19 cellular contexts compared by ENCODE assay signal in genomic region chr3:107983247-107983646, GRCh38.
DNase-seq lines count a peak whose midpoint lies in the region; ATAC-seq, FAIRE-seq and TF ChIP-seq lines count a peak whose summit lies in the region.
"Had no signal": no experiment of that assay in that cellular context is flagged by ENCODE, and none has a peak within 500 bp of the region (broad histone marks: within the 10 kb centered on the region; RNA-seq: fewer than 3 reads in every experiment).

No MANE protein-coding gene starts in this region.

- intact Hi-C loops in mucosa of descending colon (cut with DNase I, micrococcal nuclease), result no loop called here
- intact Hi-C loops in left cardiac atrium (cut with DNase I), result no loop called here

- H3K14ac ChIP-seq in H1 (ENCODE audit: insufficient read length), result no peak overlapping the region

- TF ChIP-seq POLR2A in H1 (IDR thresholded peaks at IDR 0.05; ENCODE audit: control extremely low read depth in 1 of 2, low read depth in 2 of 2, low read length in 2 of 2), result no peak
- TF ChIP-seq POLR2A in GM12892 (IDR thresholded peaks at IDR 0.05; ENCODE audit: low read depth, low read length), result no peak

- H2BK15ac ChIP-seq in H1 (ENCODE audit: low read length), result no peak overlapping the region

- H3K79me2 ChIP-seq in H1 (ENCODE audit: control insufficient read depth in 1 of 2, insufficient read depth in 2 of 2, low read length in 2 of 2), result no peaks in the 10 kb centered on the region

- no peaks in the 10 kb centered on the region for H3K9me3 Mint-ChIP-seq in osteocyte (ENCODE audit: unreplicated experiment)

- no peak overlapping the region for H3K4ac ChIP-seq in H1 (replicated peaks; ENCODE audit: insufficient read length, low read depth, low read length)

- 97% methylated on average over 3 of the region's 3 CpGs; no CpG with 5 or more reads in 1 of the 2 experiments for WGBS in H1 (ENCODE audit: extremely low coverage in 1 of 2, insufficient coverage in 1 of 2, insufficient read length in 1 of 2, insufficient replicate concordance in 2 of 2, low coverage in 1 of 2, low lambda C conversion rate in 2 of 2, missing lambda C conversion rate in 1 of 2), 2 experiments

- H3K27ac Mint-ChIP-seq in osteocyte (ENCODE audit: unreplicated experiment), result no peak overlapping the region
- H3K27ac Mint-ChIP-seq: CD4-positive, CD25-positive, alpha-beta regulatory T cell had no signal

- peaks cover 30% of the 10 kb centered on the region for H3K4me1 ChIP-seq in BE2C
- peaks cover 0 to 5% (median 0%) of the 10 kb centered on the region in 4 experiments; a peak in 1 of 7 replicates for H3K4me1 ChIP-seq in H1 (replicated peaks in 1 of 4; ENCODE audit: control insufficient read depth in 3 of 4, insufficient read depth in 4 of 4, low read length in 3 of 4)
- peaks cover 13% of the 10 kb centered on the region for H3K4me1 ChIP-seq in mucosa of descending colon (ENCODE audit: low read depth)

- no peak overlapping the region for H2AK5ac ChIP-seq in H1 (ENCODE audit: low read depth, low read length)

- TF ChIP-seq CTCF in BE2C (IDR thresholded peaks at IDR 0.05; ENCODE audit: low read depth, low read length) (peak; percentile 32; the same call in 1 of the 2 replicates), GM12875 (IDR thresholded peaks at IDR 0.05; ENCODE audit: borderline replicate concordance, insufficient read depth, low read depth, low read length) (0 out of 2 replicates have a peak, but pooled peaks have one; percentile 10), WERI-Rb-1 (IDR thresholded peaks at IDR 0.05; ENCODE audit: low read depth, low read length) (peak; percentile 27; the same call in 1 of the 2 replicates), H1 (IDR thresholded peaks at IDR 0.05; ENCODE audit: control extremely low read depth in 1 of 3, insufficient read depth in 1 of 3, low read depth in 1 of 3, low read length in 3 of 3) (peak in 2 of 3 experiments; percentile 28 to 32; a peak in 3 of 4 replicates), osteocyte (IDR thresholded peaks at IDR 0.05) (no peak), mucosa of descending colon (IDR thresholded peaks at IDR 0.05) (no peak)

- no peak overlapping the region for H3K56ac ChIP-seq in H1 (replicated peaks; ENCODE audit: insufficient read length, low read depth, low read length)

- no peak overlapping the region for H4K8ac ChIP-seq in H1 (ENCODE audit: extremely low read depth, insufficient read depth, low read length)

- no peak overlapping the region for H2AFZ ChIP-seq in H1 (ENCODE audit: low read length)

- no peaks in the 10 kb centered on the region for H3K79me1 ChIP-seq in H1 (ENCODE audit: low read depth, low read length)

- H3K23me2 ChIP-seq in H1 (ENCODE audit: low read depth, low read length), result no peaks in the 10 kb centered on the region

- no peak for ATAC-seq in mucosa of descending colon
- ATAC-seq in left cardiac atrium, result no peak
- ATAC-seq: A549, SK-N-SH treated with all-trans-retinoic acid at 6 μM for 48 hours had no signal

- H3K27me3 ChIP-seq in BE2C, result no peaks in the 10 kb centered on the region
- H3K27me3 ChIP-seq in WERI-Rb-1 (ENCODE audit: insufficient read depth, low read depth, severe bottlenecking), result no peaks in the 10 kb centered on the region
- no peaks in the 10 kb centered on the region for H3K27me3 ChIP-seq in H1 (replicated peaks in 1 of 4; ENCODE audit: control insufficient read depth in 3 of 4, extremely low read depth in 1 of 4, insufficient read depth in 3 of 4, low read length in 3 of 4)
- H3K27me3 ChIP-seq: Peyer's patch had no signal

- no peaks in the 10 kb centered on the region for H3K36me3 ChIP-seq in BE2C
- H3K36me3 ChIP-seq in WERI-Rb-1, result no peaks in the 10 kb centered on the region
- H3K36me3 ChIP-seq in H1 (ENCODE audit: control insufficient read depth in 2 of 4, insufficient read depth in 4 of 4, low read length in 3 of 4), result no peaks in the 10 kb centered on the region
- no peaks in the 10 kb centered on the region for H3K36me3 ChIP-seq in mucosa of descending colon (ENCODE audit: low read depth)
- H3K36me3 ChIP-seq: Peyer's patch had no signal

- H3K9ac ChIP-seq in H1 (replicated peaks in 1 of 4; ENCODE audit: extremely low read depth in 1 of 4, low read depth in 3 of 4, low read length in 3 of 4), result no peak overlapping the region

- H2BK5ac ChIP-seq in H1 (ENCODE audit: low read depth, low read length), result no peak overlapping the region

- no peak overlapping the region for H3K4me3 Mint-ChIP-seq in osteocyte (ENCODE audit: unreplicated experiment)
- H3K4me3 Mint-ChIP-seq: CD4-positive, CD25-positive, alpha-beta regulatory T cell had no signal

- H3K4me3 ChIP-seq in BE2C (ENCODE audit: low read depth, low read length), result no peak overlapping the region
- no peak overlapping the region for H3K4me3 ChIP-seq in GM12875 (ENCODE audit: low read depth, low read length)
- H3K4me3 ChIP-seq in WERI-Rb-1 (ENCODE audit: low read depth, low read length), result no peak overlapping the region
- no peak overlapping the region for H3K4me3 ChIP-seq in H1 (ENCODE audit: extremely low read depth in 1 of 4, insufficient read depth in 2 of 4, low read depth in 3 of 4, low read length in 4 of 4)
- no peak overlapping the region for H3K4me3 ChIP-seq in mucosa of descending colon
- H3K4me3 ChIP-seq: A549, Peyer's patch had no signal

- no peak for TF ChIP-seq EP300 in H1 (IDR thresholded peaks at IDR 0.05; ENCODE audit: borderline replicate concordance in 1 of 2, low read depth in 2 of 2, low read length in 2 of 2)

- no peak overlapping the region for H3K4me2 ChIP-seq in H1 (ENCODE audit: insufficient read depth in 1 of 2, low read depth in 2 of 2, low read length in 2 of 2)
- H3K4me2 ChIP-seq: A549 had no signal

- peaks cover 3% of the 10 kb centered on the region for H3K27me3 Mint-ChIP-seq in osteocyte (ENCODE audit: unreplicated experiment)
- H3K27me3 Mint-ChIP-seq: CD4-positive, CD25-positive, alpha-beta regulatory T cell had no signal

- H2BK12ac ChIP-seq in H1 (ENCODE audit: low read depth, low read length), result no peak overlapping the region

- H2BK120ac ChIP-seq in H1 (replicated peaks; ENCODE audit: low read depth, low read length), result no peak overlapping the region

- no peak overlapping the region for H4K91ac ChIP-seq in H1 (replicated peaks; ENCODE audit: insufficient read length, low read length)

- H4K20me1 ChIP-seq in H1 (replicated peaks in 1 of 2; ENCODE audit: control insufficient read depth in 1 of 2, insufficient read depth in 2 of 2, low read length in 2 of 2), result no peaks in the 10 kb centered on the region

- FAIRE-seq in H1 (lab: Jason Lieb, UNC), result no peak
- FAIRE-seq in GM12892 (lab: Jason Lieb, UNC), result no peak
- FAIRE-seq: A549, GM19239 had no signal

- no peak overlapping the region for H3K18ac ChIP-seq in H1 (ENCODE audit: extremely low read depth, low read length)

- DNase-seq in BE2C (no peak), WERI-Rb-1 (no peak), H1 (ENCODE audit: low read depth in 1 of 2, low spot score in 2 of 2) (no peak), osteocyte (ENCODE audit: extremely low spot score, unreplicated experiment) (no peak), mucosa of descending colon (no peak), left cardiac atrium (no peak), GM12892 (ENCODE audit: insufficient read length) (no peak)
- DNase-seq: CD4-positive, CD25-positive, alpha-beta regulatory T cell; NCI-H1092 treated with DMSO at 0.1 percent for 48 hours; NCI-H146; NCI-H2029; NCI-H2227 treated with DMSO at 0.1 percent for 48 hours; NCI-H510A; NCI-H748 treated with DMSO at 0.1 percent for 48 hours; Peyer's patch had no signal

- H3K9me3 ChIP-seq in BE2C (no peaks in the 10 kb centered on the region), WERI-Rb-1 (ENCODE audit: severe bottlenecking) (no peaks in the 10 kb centered on the region), H1 (ENCODE audit: insufficient read depth in 2 of 2, low read depth in 1 of 2, low read length in 1 of 2) (no peaks in the 10 kb centered on the region), mucosa of descending colon (no peaks in the 10 kb centered on the region)
- H3K9me3 ChIP-seq: A549, Peyer's patch had no signal

- H3K4me1 Mint-ChIP-seq in osteocyte (ENCODE audit: unreplicated experiment), result peaks cover 17% of the 10 kb centered on the region

- CTCF ChIA-PET in H1 (lab: Charles Lee; ENCODE audit: partially characterized antibody), result interaction anchor here (1.8 kb wide), 1 partner anchor 11 kb away, joined by 3 read pairs; no protein-coding TSS in a partner anchor

- H3K27ac ChIP-seq in WERI-Rb-1, result no peak overlapping the region
- no peak overlapping the region for H3K27ac ChIP-seq in H1 (ENCODE audit: low read depth, low read length)
- H3K27ac ChIP-seq: A549, Peyer's patch had no signal

- H2BK20ac ChIP-seq in H1 (ENCODE audit: low read length), result no peak overlapping the region

- no peak overlapping the region for H3K23ac ChIP-seq in H1 (ENCODE audit: insufficient read length)

- no peaks in the 10 kb centered on the region for H3K36me3 Mint-ChIP-seq in osteocyte (ENCODE audit: unreplicated experiment)
- H3K36me3 Mint-ChIP-seq: CD4-positive, CD25-positive, alpha-beta regulatory T cell had no signal

- no peak overlapping the region for H4K5ac ChIP-seq in H1 (ENCODE audit: insufficient read length, low read depth, low read length)

- POLR2A ChIA-PET in H1 (lab: Charles Lee; ENCODE audit: partially characterized antibody), result no interaction called here

- TF ChIP-seq RAD21 in H1 (IDR thresholded peaks at IDR 0.05 in 1 of 2, conservative IDR thresholded peaks at IDR 0.05 in 1 of 2; ENCODE audit: low read depth in 2 of 2, low read length in 2 of 2), result no peak

TF ChIP-seq in H1, 55 proteins besides CTCF, POLR2A, EP300 and RAD21:
- TF ChIP-seq SP4 (IDR thresholded peaks at IDR 0.05; ENCODE audit: low read length), result no peak
- TF ChIP-seq YY1 (IDR thresholded peaks at IDR 0.05; ENCODE audit: low read depth, low read length), result peak; percentile 87
- no peak for TF ChIP-seq SUZ12 (IDR thresholded peaks at IDR 0.05; ENCODE audit: low read length)
- no peak for TF ChIP-seq TBP (IDR thresholded peaks at IDR 0.05; ENCODE audit: low read depth, low read length)
- TF ChIP-seq ATF3 (IDR thresholded peaks at IDR 0.05; ENCODE audit: insufficient read depth, low read depth, low read length), result no peak

Comparison
In these comparisons a context has a peak if more than half of its experiments do, and no peak if none do; other contexts are left out.
1. CTCF ChIP-seq: peak in BE2C (single experiment), GM12875 (single experiment), WERI-Rb-1 (single experiment) and H1 (2 of 3); none in osteocyte (single experiment) and mucosa of descending colon (single experiment).